In genomic region chr2:86826878-86827277, GRCh38 we compare ENCODE assay signal across 7 cellular contexts. TPM values are rescaled to one million over a fixed set of nuclear protein-coding genes. Genes with fewer than 3 reads are reported as not detected.
"Had no signal": no experiment of that assay in that cellular context is flagged by ENCODE, and none has a peak within 500 bp of the region (broad histone marks: within the 10 kb centered on the region; RNA-seq: fewer than 3 reads in every experiment).

No MANE protein-coding gene starts in this region.

RNA-seq across cellular contexts. Expression of gene CD8B, which starts 34.8 kb away (rescaled TPM):
- total RNA-seq: activated B cell treated with CpG ODN at 0.5 μM for 24 hours, bronchial epithelial cell, M059J, PC-3, SJSA1, T-helper 17 cell had no signal
- polyA plus RNA-seq: SK-N-SH had no signal

RNA-seq across cellular contexts. Expression of gene CD8A, which starts 36.2 kb away (rescaled TPM):
- total RNA-seq: M059J, SJSA1 had no signal
